ENCODE assay signal across 25 cellular contexts in the genomic region with DNA sequence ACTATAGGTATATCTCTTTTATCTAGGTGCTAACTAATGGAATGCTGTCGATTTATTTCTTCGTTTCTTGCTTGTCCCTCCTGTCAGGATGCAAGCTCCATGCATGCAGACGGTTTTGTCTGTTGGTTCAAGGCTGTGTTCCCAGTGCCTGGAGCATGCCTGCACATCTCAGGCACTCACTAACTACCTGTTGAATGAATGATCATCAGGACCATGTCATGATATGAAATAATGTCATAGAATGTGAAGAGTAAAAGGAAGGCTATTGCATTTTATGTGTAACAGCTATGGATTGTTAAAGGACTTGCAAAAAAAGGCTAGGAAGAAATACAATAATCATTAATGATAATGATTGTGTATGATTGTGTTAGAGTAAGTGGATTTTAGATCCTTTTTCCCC. TPM values are rescaled to one million over a fixed set of nuclear protein-coding genes. Genes with fewer than 3 reads are reported as not detected.
"Had no signal": no experiment of that assay in that cellular context is flagged by ENCODE, and none has a peak within 500 bp of the region (broad histone marks: within the 10 kb centered on the region; RNA-seq: fewer than 3 reads in every experiment).

No MANE protein-coding gene starts in this region.

- H3K27ac ChIP-seq: KMS-11 had no signal

- H3K9me3 Mint-ChIP-seq: activated CD8-positive, alpha-beta T cell treated with anti-CD3 and anti-CD28 coated beads for 36 hours; activated naive CD4-positive, alpha-beta T cell treated with anti-CD3 and anti-CD28 coated beads, Interleukin-2, amount 10 ng/mL, durations not matched to agents 7 days and 5 days; activated naive CD8-positive, alpha-beta T cell treated with anti-CD3 and anti-CD28 coated beads for 36 hours; activated T-cell treated with anti-CD3 and anti-CD28 coated beads, Interleukin-2, amount 50 U/mL, for 24 hours; activated T-helper 2 cell treated with anti-CD3 and anti-CD28 coated beads, Interferon-gamma antibody, Interleukin-2, Interleukin-4, amounts not matched to agents 10 μg/mL and 5 μg/mL and 100 μg/mL, durations not matched to agents 14 hours and 24 hours and 36 hours had no signal

- DNase-seq: activated CD4-positive, CD25-positive, alpha-beta regulatory T cell; activated CD8-positive, alpha-beta T cell treated with anti-CD3 and anti-CD28 coated beads for 36 hours; activated gamma-delta T cell treated with Interleukin-2 at 50 U/mL for 16 hours; activated naive CD4-positive, alpha-beta T cell treated with anti-CD3 and anti-CD28 coated beads, Interleukin-2, amount 10 ng/mL, durations not matched to agents 7 days and 5 days; activated naive CD8-positive, alpha-beta T cell treated with anti-CD3 and anti-CD28 coated beads for 36 hours; activated T-cell treated with anti-CD3 and anti-CD28 coated beads, Interleukin-2, amount 50 U/mL, for 24 hours; anterior cingulate cortex; caudate nucleus; NCI-H1092; NCI-H1417; NCI-H1694; NCI-H2029; NCI-H2107; NCI-H2171 treated with DMSO at 0.1 percent for 48 hours; NCI-H345; NCI-H510A; NCI-H526 treated with DMSO at 0.1 percent for 48 hours; NCI-H82; SIG-M5; T1000 had no signal

- H3K4me3 Mint-ChIP-seq: activated CD8-positive, alpha-beta T cell treated with anti-CD3 and anti-CD28 coated beads for 36 hours; activated naive CD4-positive, alpha-beta T cell treated with anti-CD3 and anti-CD28 coated beads, Interleukin-2, amount 10 ng/mL, durations not matched to agents 7 days and 5 days; activated naive CD8-positive, alpha-beta T cell treated with anti-CD3 and anti-CD28 coated beads for 36 hours; activated T-cell treated with anti-CD3 and anti-CD28 coated beads, Interleukin-2, amount 50 U/mL, for 24 hours had no signal

- H3K36me3 Mint-ChIP-seq: activated naive CD4-positive, alpha-beta T cell treated with anti-CD3 and anti-CD28 coated beads, Interleukin-2, amount 10 ng/mL, durations not matched to agents 7 days and 5 days; activated naive CD8-positive, alpha-beta T cell treated with anti-CD3 and anti-CD28 coated beads for 36 hours had no signal

- H3K27ac Mint-ChIP-seq: activated CD8-positive, alpha-beta T cell treated with anti-CD3 and anti-CD28 coated beads for 36 hours; activated naive CD4-positive, alpha-beta T cell treated with anti-CD3 and anti-CD28 coated beads, Interleukin-2, amount 10 ng/mL, durations not matched to agents 7 days and 5 days; activated naive CD8-positive, alpha-beta T cell treated with anti-CD3 and anti-CD28 coated beads for 36 hours; activated T-cell treated with anti-CD3 and anti-CD28 coated beads, Interleukin-2, amount 50 U/mL, for 24 hours; activated T-helper 2 cell treated with anti-CD3 and anti-CD28 coated beads, Interferon-gamma antibody, Interleukin-2, Interleukin-4, amounts not matched to agents 10 μg/mL and 5 μg/mL and 100 μg/mL, durations not matched to agents 14 hours and 24 hours and 36 hours had no signal

RNA-seq across cellular contexts. Expression of a gene that starts 4.2 kb away (rescaled TPM):
- total RNA-seq: activated naive CD8-positive, alpha-beta T cell treated with anti-CD3 and anti-CD28 coated beads for 36 hours; activated T-helper 2 cell treated with anti-CD3 and anti-CD28 coated beads, Interferon-gamma antibody, Interleukin-2, Interleukin-4, amounts not matched to agents 10 μg/mL and 5 μg/mL and 100 μg/mL, durations not matched to agents 14 hours and 24 hours and 36 hours; chondrocyte; OCI-LY7; RPMI7951 had no signal

RNA-seq across cellular contexts. Expression of a gene that starts 17.7 kb away (rescaled TPM):
- total RNA-seq: activated CD8-positive, alpha-beta T cell treated with anti-CD3 and anti-CD28 coated beads for 36 hours; activated T-helper 2 cell treated with anti-CD3 and anti-CD28 coated beads, Interferon-gamma antibody, Interleukin-2, Interleukin-4, amounts not matched to agents 10 μg/mL and 5 μg/mL and 100 μg/mL, durations not matched to agents 14 hours and 24 hours and 36 hours; OCI-LY7 had no signal
